Comparison of ENCODE assay signal across 17 cellular contexts in the genomic region with DNA sequence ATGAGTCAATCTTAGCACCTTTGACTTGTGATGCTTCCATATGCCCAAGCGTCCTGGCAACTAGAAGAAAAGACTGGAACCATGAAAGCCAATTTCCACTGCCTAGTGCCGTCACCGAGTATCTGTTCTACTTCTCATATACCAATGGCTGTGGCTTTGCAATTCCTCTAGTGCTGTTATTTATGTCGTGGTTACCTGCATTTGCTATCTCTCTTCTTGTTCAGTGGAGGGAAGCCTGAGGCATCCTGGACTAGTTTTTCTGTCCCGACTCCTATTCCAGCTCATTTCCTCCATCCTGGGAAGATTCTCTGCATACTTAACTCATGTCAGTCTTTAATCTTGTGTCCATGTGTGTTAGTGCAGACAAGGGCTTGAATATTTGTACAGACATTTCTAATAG.
"Had no signal": no experiment of that assay in that cellular context is flagged by ENCODE, and none has a peak within 500 bp of the region (broad histone marks: within the 10 kb centered on the region; RNA-seq: fewer than 3 reads in every experiment).

No MANE protein-coding gene starts in this region.

- H3K27me3 ChIP-seq: adrenal gland, body of pancreas, neural progenitor cell, pancreas, stomach had no signal

- H3K27me3 Mint-ChIP-seq: activated T-helper 17 cell treated with anti-CD3 and anti-CD28 coated beads, Interleukin-2, amount 50 U/mL, for 72 hours; central memory CD8-positive, alpha-beta T cell; dendritic cell treated with granulocyte-macrophage colony-stimulating factor and Interleukin-4, amounts not matched to agents 40 ng/mL and 50 ng/mL, for 4 days; T-cell had no signal

- H3K36me3 Mint-ChIP-seq: activated naive CD4-positive, alpha-beta T cell treated with anti-CD3 and anti-CD28 coated beads, Interleukin-2, amount 10 ng/mL, durations not matched to agents 7 days and 5 days had no signal

- H3K9me3 ChIP-seq: body of pancreas, pancreas had no signal

- H3K4me1 ChIP-seq: neural progenitor cell had no signal

- ATAC-seq: activated T-helper 17 cell treated with anti-CD3 and anti-CD28 coated beads, Interleukin-2, amount 50 U/mL, for 72 hours; body of pancreas; pancreas; T-cell had no signal

- H3K27ac ChIP-seq: adrenal gland, body of pancreas, neural progenitor cell, pancreas, skin epidermis had no signal

- DNase-seq: activated CD4-positive, alpha-beta T cell treated with anti-CD3 and anti-CD28 coated beads for 48 hours; activated CD8-positive, alpha-beta memory T cell treated with anti-CD3 and anti-CD28 coated beads for 24 hours; activated naive CD4-positive, alpha-beta T cell treated with anti-CD3 and anti-CD28 coated beads, Interleukin-2, amount 10 ng/mL, durations not matched to agents 7 days and 5 days; adrenal gland; body of pancreas; glutamatergic neuron; pancreas; retina; stomach; T-cell; T1000 had no signal

- H3K4me2 ChIP-seq: neural progenitor cell had no signal

- H3K4me3 ChIP-seq: adrenal gland, body of pancreas, neural progenitor cell, pancreas, skin epidermis, stomach, thoracic aorta had no signal

- H2AFZ ChIP-seq: neural progenitor cell had no signal

- H3K27ac Mint-ChIP-seq: activated naive CD4-positive, alpha-beta T cell treated with anti-CD3 and anti-CD28 coated beads, Interleukin-2, amount 10 ng/mL, durations not matched to agents 7 days and 5 days; activated T-helper 17 cell treated with anti-CD3 and anti-CD28 coated beads, Interleukin-2, amount 50 U/mL, for 72 hours; neural progenitor cell; T-cell had no signal

- H3K4me1 Mint-ChIP-seq: activated naive CD4-positive, alpha-beta T cell treated with anti-CD3 and anti-CD28 coated beads, Interleukin-2, amount 10 ng/mL, durations not matched to agents 7 days and 5 days; activated T-helper 17 cell treated with anti-CD3 and anti-CD28 coated beads, Interleukin-2, amount 50 U/mL, for 72 hours; central memory CD8-positive, alpha-beta T cell; neural progenitor cell had no signal

- H3K4me3 Mint-ChIP-seq: activated naive CD4-positive, alpha-beta T cell treated with anti-CD3 and anti-CD28 coated beads, Interleukin-2, amount 10 ng/mL, durations not matched to agents 7 days and 5 days; activated T-helper 17 cell treated with anti-CD3 and anti-CD28 coated beads, Interleukin-2, amount 50 U/mL, for 72 hours; central memory CD8-positive, alpha-beta T cell; dendritic cell treated with granulocyte-macrophage colony-stimulating factor and Interleukin-4, amounts not matched to agents 40 ng/mL and 50 ng/mL, for 4 days; neural progenitor cell; T-cell had no signal

- H3K9ac ChIP-seq: neural progenitor cell had no signal
